ENCODE assay signal across 5 cellular contexts in the genomic region with DNA sequence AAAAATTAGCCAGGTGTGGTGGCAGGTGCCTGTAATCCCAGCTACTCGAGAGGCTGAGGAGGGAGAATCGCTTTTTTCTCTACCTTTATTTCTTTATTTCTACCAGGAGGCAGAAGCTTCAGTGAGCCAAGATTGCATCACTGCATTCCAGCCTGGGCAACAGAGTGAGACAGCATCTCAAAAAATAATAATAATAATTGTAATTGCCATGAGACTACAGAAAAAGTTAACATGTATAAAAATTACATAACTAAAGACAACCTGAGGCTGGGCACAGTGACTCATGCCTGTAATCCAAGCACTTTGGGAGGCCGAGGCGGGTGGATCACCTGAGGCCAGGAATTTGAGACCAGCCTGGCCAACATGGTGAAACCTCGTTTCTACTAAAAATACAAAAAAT.
A peak's percentile ranks its signal among the peaks of the same experiment; 100 is the strongest.
DNase-seq lines count a peak whose midpoint lies in the region; ATAC-seq and TF ChIP-seq lines count a peak whose summit lies in the region.
"Not testable (repeated sequence)": the region's sequence is repeated elsewhere in the genome, so short reads cannot be mapped to it uniquely, and the experiment has no call there.

No MANE protein-coding gene starts in this region.

- not testable (repeated sequence) for H3K79me2 ChIP-seq in PC-3 (ENCODE audit: low read length); mammary epithelial cell (ENCODE audit: insufficient read depth, low read length)

- not testable (repeated sequence) for H3F3A ChIP-seq in PC-3 (ENCODE audit: low read length, unreplicated experiment)

- H3K27me3 ChIP-seq in PC-3 (ENCODE audit: low read length); RWPE2 (ENCODE audit: insufficient read depth, poor library complexity, severe bottlenecking); mammary epithelial cell (ENCODE audit: insufficient read depth, low read length): not testable (repeated sequence)

- in situ Hi-C loops in mammary epithelial cell (cut with MboI; ENCODE audit: low sequenced_read_pairs in 2 of 2), result not testable (repeated sequence)

- dilution Hi-C loops in mammary epithelial cell (cut with HindIII; ENCODE audit: low sequenced_read_pairs), result not testable (repeated sequence)

- not testable (repeated sequence) for H3K9ac ChIP-seq in PC-3 (ENCODE audit: low read length); mammary epithelial cell (ENCODE audit: insufficient read depth, low read length)

- not testable (repeated sequence) for H3K9me3 ChIP-seq in PC-3 (ENCODE audit: low read length); RWPE2 (ENCODE audit: severe bottlenecking); mammary epithelial cell (replicated peaks; ENCODE audit: insufficient read depth, low read length)

- CTCF ChIA-PET in PC-3 (lab: Charles Lee); mammary epithelial cell (lab: Charles Lee; ENCODE audit: low non-redundant PET): not testable (repeated sequence)

- H3K9me2 ChIP-seq in PC-3 (replicated peaks; ENCODE audit: low read length), result not testable (repeated sequence)

- intact Hi-C loops in PC-3 (cut with micrococcal nuclease); mammary epithelial cell (cut with micrococcal nuclease): not testable (repeated sequence)

- not testable (repeated sequence) for H3K36me3 ChIP-seq in PC-3 (ENCODE audit: low read depth, low read length); RWPE2 (ENCODE audit: low read depth); mammary epithelial cell (ENCODE audit: insufficient read depth, low read length)

- POLR2A ChIA-PET in PC-3 (lab: Charles Lee; ENCODE audit: unreplicated experiment), result not testable (repeated sequence)

- not testable (repeated sequence) for H3K27ac ChIP-seq in PC-3 (ENCODE audit: low read length); mammary epithelial cell (ENCODE audit: insufficient read depth, low read depth, low read length)
- H3K27ac ChIP-seq in RWPE2 (ENCODE audit: poor library complexity, severe bottlenecking), result peak overlapping the region; percentile 8

- DNase-seq in PC-3 (peak; percentile 33), mammary epithelial cell (peak; percentile 54), epithelial cell of esophagus (ENCODE audit: low read depth) (peak; percentile 14), renal cortical epithelial cell (ENCODE audit: low read depth) (peak; percentile 41)
- DNase-seq in RWPE2 (ENCODE audit: low spot score), result not testable (repeated sequence)

- BruUV-seq in PC-3 (replicated peaks; lab: Mats Ljungman, UMichigan); mammary epithelial cell (replicated peaks; lab: Mats Ljungman, UMichigan): not testable (repeated sequence)

- H2AFZ ChIP-seq in PC-3 (ENCODE audit: low read length); mammary epithelial cell (ENCODE audit: low read depth, low read length): not testable (repeated sequence)

- not testable (repeated sequence) for H3K4me3 ChIP-seq in PC-3 (ENCODE audit: low read length); RWPE2 (ENCODE audit: severe bottlenecking); mammary epithelial cell (replicated peaks in 1 of 3; ENCODE audit: insufficient read depth in 1 of 3, low read depth in 2 of 3, low read length in 3 of 3); epithelial cell of esophagus (ENCODE audit: low read length)

- not testable (repeated sequence) for TF ChIP-seq CTCF in PC-3 (conservative IDR thresholded peaks at IDR 0.05; ENCODE audit: low read depth, low read length); RWPE2 (IDR thresholded peaks at IDR 0.05; ENCODE audit: poor library complexity, severe bottlenecking); mammary epithelial cell (conservative IDR thresholded peaks at IDR 0.05 in 1 of 2, IDR thresholded peaks at IDR 0.05 in 1 of 2; ENCODE audit: extremely low read depth in 1 of 2, insufficient read depth in 1 of 2, low read depth in 1 of 2, low read length in 2 of 2); epithelial cell of esophagus (IDR thresholded peaks at IDR 0.05; ENCODE audit: insufficient read depth, low read depth, low read length, missing control alignments)

- H4K20me1 ChIP-seq in PC-3 (ENCODE audit: low read length); mammary epithelial cell (ENCODE audit: insufficient read depth, low read length): not testable (repeated sequence)

- 5% methylated on average over 5 of the region's 5 CpGs for WGBS in mammary epithelial cell (ENCODE audit: low coverage, missing lambda C conversion rate)

- peak; percentile 24; the same call in 1 of the 2 replicates for ATAC-seq in PC-3
- ATAC-seq in RWPE2 (ENCODE audit: low read depth), result peak; percentile 60

- H3K4me1 ChIP-seq in PC-3 (ENCODE audit: insufficient read depth, low read length), result peaks cover 10% of the 10 kb centered on the region
- H3K4me1 ChIP-seq in RWPE2 (ENCODE audit: insufficient read depth, poor library complexity, severe bottlenecking), result peaks cover 11% of the 10 kb centered on the region
- H3K4me1 ChIP-seq in mammary epithelial cell (ENCODE audit: insufficient read depth, low read length), result not testable (repeated sequence)

- not testable (repeated sequence) for H3K4me2 ChIP-seq in PC-3 (ENCODE audit: low read length); mammary epithelial cell (ENCODE audit: insufficient read depth, low read depth, low read length)
